ENCODE assay signal across 8 cellular contexts in the genomic region with DNA sequence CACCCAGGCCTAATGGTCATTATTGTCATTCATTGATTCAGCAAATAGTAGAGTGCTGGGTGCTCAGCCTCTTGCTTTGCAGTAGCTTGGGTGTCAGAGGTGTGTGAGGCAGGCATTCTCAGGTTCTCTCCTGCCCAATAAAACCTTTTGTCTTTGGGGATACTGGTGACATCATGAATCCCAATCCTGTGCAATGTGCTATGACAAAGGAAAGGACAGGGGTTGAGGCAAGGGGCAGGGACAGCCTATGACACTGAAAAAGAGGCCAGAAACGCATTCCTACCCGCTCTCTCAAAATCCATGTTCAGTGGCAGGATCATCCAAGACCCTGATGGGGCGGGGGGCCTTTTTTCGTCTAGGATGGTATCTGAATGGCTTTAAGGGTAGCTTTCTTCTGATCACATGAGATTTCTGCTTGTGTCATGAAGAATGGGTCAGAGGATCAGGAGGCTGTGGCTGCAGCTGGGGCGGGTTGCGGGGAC. TPM values are rescaled to one million over a fixed set of nuclear protein-coding genes. Genes with fewer than 3 reads are reported as not detected.
DNase-seq lines count a peak whose midpoint lies in the region; ATAC-seq and TF ChIP-seq lines count a peak whose summit lies in the region.

No MANE protein-coding gene starts in this region.

- H3K9me3 Mint-ChIP-seq in mesothelial cell of epicardium: no peaks in the 10 kb centered on the region

- H3K4me1 Mint-ChIP-seq in mesothelial cell of epicardium: peaks cover 15% of the 10 kb centered on the region

- intact Hi-C loops in A673 (cut with micrococcal nuclease; ENCODE audit: unreplicated experiment): no loop called here
- intact Hi-C loops in breast epithelium (cut with DNase I; ENCODE audit: low total_unique reads): loop anchor here (5.0 kb wide), 1 partner anchor 58 kb away; no protein-coding TSS in a partner anchor

- peak overlapping the region; percentile 96 for H3K27ac ChIP-seq in A673 (ENCODE audit: low read depth, low read length, poor library complexity, severe bottlenecking)
- peak overlapping the region; percentile 91 for H3K27ac ChIP-seq in HUES48 (ENCODE audit: low read depth, low read length)
- H3K27ac ChIP-seq in breast epithelium: peak overlapping the region; percentile 91 to 99

- H3K27me3 Mint-ChIP-seq in mesothelial cell of epicardium (ENCODE audit: low read depth): no peaks in the 10 kb centered on the region

- no peak for TF ChIP-seq CTCF in A673 (conservative IDR thresholded peaks at IDR 0.05; ENCODE audit: low read depth, low read length)
- no peak for TF ChIP-seq CTCF in breast epithelium (IDR thresholded peaks at IDR 0.05)
- no peak for TF ChIP-seq CTCF in mesothelial cell of epicardium (IDR thresholded peaks at IDR 0.05; ENCODE audit: unreplicated experiment)

- H3K36me3 ChIP-seq in A673 (ENCODE audit: insufficient read depth, low read length, poor library complexity, severe bottlenecking) (peaks cover 3% of the 10 kb centered on the region), HUES48 (ENCODE audit: control insufficient read depth, insufficient read depth, low read length) (peaks cover 3% of the 10 kb centered on the region; the same call in 1 of the 2 replicates), breast epithelium (no peaks in the 10 kb centered on the region)

- H3K4me3 ChIP-seq in A673 (ENCODE audit: low read depth, low read length, poor library complexity, severe bottlenecking) (peak overlapping the region; percentile 85), HUES48 (ENCODE audit: low read depth, low read length) (peak overlapping the region; percentile 82), breast epithelium (peak overlapping the region; percentile 70 to 98 (median 76))

- H3K27me3 ChIP-seq in A673 (replicated peaks; ENCODE audit: insufficient read depth, low read depth, low read length, poor library complexity) (no peaks in the 10 kb centered on the region), HUES48 (ENCODE audit: control insufficient read depth, insufficient read depth, low read length) (no peaks in the 10 kb centered on the region), breast epithelium (no peaks in the 10 kb centered on the region)

- POLR2A ChIA-PET in A673 (lab: Charles Lee; ENCODE audit: low non-redundant PET): no interaction called here

- H3K4me3 Mint-ChIP-seq in mesothelial cell of epicardium: peak overlapping the region; percentile 97

- DNase-seq in A673 (ENCODE audit: low spot score): no peak
- DNase-seq in breast epithelium (ENCODE audit: low spot score in 2 of 2): no peak
- no peak for DNase-seq in mesothelial cell of epicardium (ENCODE audit: low spot score in 2 of 2, unreplicated experiment in 2 of 2)
- DNase-seq in NCI-H1930 (lab: John Stamatoyannopoulos, UW): no peak
- no peak for DNase-seq in NCI-H2107 (lab: John Stamatoyannopoulos, UW)

- H3K36me3 Mint-ChIP-seq in mesothelial cell of epicardium: no peaks in the 10 kb centered on the region

- CTCF ChIA-PET in A673 (lab: Charles Lee): no interaction called here

- no peak for TF ChIP-seq POLR2A in breast epithelium (IDR thresholded peaks at IDR 0.05)

- peak overlapping the region; percentile 85; the same call in 1 of the 2 replicates for H3K9ac ChIP-seq in HUES48 (ENCODE audit: low read depth, low read length)

- no peaks in the 10 kb centered on the region for H3K4me1 ChIP-seq in A673 (ENCODE audit: insufficient read depth, low read length, poor library complexity, severe bottlenecking)
- H3K4me1 ChIP-seq in HUES48 (ENCODE audit: control insufficient read depth, insufficient read depth, low read length): peaks cover 11% of the 10 kb centered on the region
- peaks cover 0 to 4% of the 10 kb centered on the region in 2 donors for H3K4me1 ChIP-seq in breast epithelium

- peak overlapping the region; percentile 99 for H3K27ac Mint-ChIP-seq in mesothelial cell of epicardium

- H3K9me3 ChIP-seq in A673 (ENCODE audit: low read depth, low read length, poor library complexity, severe bottlenecking): no peaks in the 10 kb centered on the region
- no peaks in the 10 kb centered on the region for H3K9me3 ChIP-seq in HUES48 (ENCODE audit: control insufficient read depth, insufficient read depth, low read length)
- no peaks in the 10 kb centered on the region for H3K9me3 ChIP-seq in breast epithelium

- ATAC-seq in HG03571 (IDR thresholded peaks at IDR 0.05; ENCODE audit: unreplicated experiment): no peak
- ATAC-seq in GM18498 (IDR thresholded peaks at IDR 0.05; ENCODE audit: unreplicated experiment): no peak

- BruUV-seq in A673 (replicated peaks; lab: Mats Ljungman, UMichigan): no TSS peak

RNA-seq across cellular contexts. Expression of gene FAM193A, which starts 1.5 kb away (rescaled TPM):
- total RNA-seq in A673 (2021) (35.5 and 38.2 TPM in 2 replicates), breast epithelium (10 to 100 TPM; 24.5 to 26.5 (median 24.7) TPM), mesothelial cell of epicardium (44.3 to 48.1 TPM (median 44.5 TPM) in 3 replicates)
